In the genomic region with DNA sequence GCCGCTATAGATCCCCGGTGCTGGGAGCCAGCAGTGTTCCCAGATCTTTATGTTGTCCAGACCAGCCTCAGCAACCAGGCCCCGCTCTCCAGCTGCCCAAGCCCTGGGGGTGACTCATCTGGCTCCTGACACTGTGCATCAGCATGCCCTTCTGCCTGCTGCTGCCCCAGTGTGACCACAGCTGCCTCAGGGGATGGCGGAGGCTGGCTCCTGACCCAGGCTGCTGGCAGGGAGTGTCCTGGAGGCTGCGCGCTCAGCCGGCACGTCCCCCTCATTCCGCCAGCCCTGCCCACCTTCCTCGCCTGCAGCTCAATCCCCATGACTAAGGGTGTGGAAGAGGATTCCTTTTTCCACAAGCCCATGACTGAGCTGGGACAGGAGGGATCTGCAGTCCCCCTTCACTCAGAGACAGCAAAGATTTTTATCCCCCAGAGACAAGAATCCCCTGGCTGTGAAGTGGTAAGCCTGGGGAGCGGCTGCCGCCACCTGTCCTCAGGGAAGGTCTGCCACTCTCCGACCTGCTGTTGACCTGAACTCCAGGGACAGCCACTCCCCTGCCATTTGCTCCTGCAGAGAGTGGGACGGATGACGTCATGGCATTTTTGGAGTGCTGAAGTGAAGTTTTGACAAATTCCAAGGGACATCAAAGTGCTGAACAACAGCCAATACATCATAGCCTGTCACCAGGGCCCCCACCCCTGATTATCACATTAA, we compare ENCODE assay signal across 12 cellular contexts.
DNase-seq lines count a peak whose midpoint lies in the region; ATAC-seq, FAIRE-seq and TF ChIP-seq lines count a peak whose summit lies in the region.
"Had no signal": no experiment of that assay in that cellular context is flagged by ENCODE, and none has a peak within 500 bp of the region (broad histone marks: within the 10 kb centered on the region; RNA-seq: fewer than 3 reads in every experiment).

No MANE protein-coding gene starts in this region.

- no peak overlapping the region for H3K4me3 ChIP-seq in bronchial epithelial cell (ENCODE audit: low read depth, low read length)
- H3K4me3 ChIP-seq: BLaER1 treated with 17β-estradiol and CSF1 and Interleukin-3, amounts not matched to agents 10 nM and 100 nM; breast epithelium had no signal

- no peak for FAIRE-seq in bronchial epithelial cell (lab: Jason Lieb, UNC)
- FAIRE-seq: islet of Langerhans had no signal

- no peaks in the 10 kb centered on the region for H3K36me3 ChIP-seq in bronchial epithelial cell (ENCODE audit: control insufficient read depth, insufficient read depth, low read length)
- H3K36me3 ChIP-seq: BLaER1 treated with 17β-estradiol and CSF1 and Interleukin-3, amounts not matched to agents 10 nM and 100 nM; breast epithelium had no signal

- TF ChIP-seq CTCF in bronchial epithelial cell (IDR thresholded peaks at IDR 0.05; ENCODE audit: insufficient read depth, low read length, severe bottlenecking) = no peak

- DNase-seq in AG08396 (ENCODE audit: low spot score) (peak; percentile 61), NCI-H146 (lab: John Stamatoyannopoulos, UW) (peak; percentile 55), bronchial epithelial cell (ENCODE audit: low read depth) (peak; percentile 94), lung microvascular endothelial cell (ENCODE audit: low read depth in 2 of 2) (peak; percentile 59 to 67), GM03348 (ENCODE audit: low spot score) (no peak), HuH-7.5 (ENCODE audit: low spot score) (no peak), G401 (ENCODE audit: low spot score) (no peak)
- DNase-seq: NCI-H2227 treated with DMSO at 0.1 percent for 48 hours had no signal

- no peak for ATAC-seq in HG03354 (IDR thresholded peaks at IDR 0.05; ENCODE audit: poor library complexity, severe bottlenecking, unreplicated experiment)

- in situ Hi-C loops in G401 (cut with HindIII; ENCODE audit: low sequenced_read_pairs) = no loop called here

- H3K27me3 ChIP-seq in bronchial epithelial cell (ENCODE audit: control insufficient read depth, insufficient read depth, low read length) = no peaks in the 10 kb centered on the region
- H3K27me3 ChIP-seq: BLaER1 treated with 17β-estradiol and CSF1 and Interleukin-3, amounts not matched to agents 10 nM and 100 nM; breast epithelium had no signal

Comparison
In these comparisons a context has a peak if more than half of its experiments do, and no peak if none do; other contexts are left out.
1. DNase-seq: peak in AG08396 (single experiment), NCI-H146 (single experiment), bronchial epithelial cell (single experiment) and lung microvascular endothelial cell (2 of 2); none in GM03348 (single experiment), HuH-7.5 (single experiment) and G401 (single experiment).